Comparison of ENCODE assay signal across 9 cellular contexts in the genomic region with DNA sequence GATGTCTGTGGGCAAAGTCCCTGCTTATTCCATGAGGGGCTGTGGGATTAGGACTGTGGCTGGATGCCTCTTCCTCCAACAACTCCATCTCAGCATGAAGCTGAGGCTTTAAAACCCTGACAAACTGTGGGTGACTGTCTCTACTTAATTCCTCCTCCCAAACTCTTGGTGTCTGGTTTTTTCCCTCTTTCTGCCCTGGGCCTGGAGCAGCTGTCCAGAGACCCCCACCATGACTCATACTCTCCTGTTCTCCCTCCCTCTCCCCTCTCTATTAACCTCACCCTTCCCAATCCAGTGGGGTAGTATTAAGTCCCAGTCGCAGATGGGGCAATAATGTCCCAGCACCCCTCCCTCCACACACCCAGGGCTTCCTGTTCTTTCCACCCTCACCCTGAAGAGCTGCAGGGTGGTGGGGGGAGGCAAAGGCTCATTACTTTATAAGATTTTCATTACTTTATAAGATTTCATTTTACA. TPM values are rescaled to one million over a fixed set of nuclear protein-coding genes. Genes with fewer than 3 reads are reported as not detected.
DNase-seq lines count a peak whose midpoint lies in the region; ATAC-seq and TF ChIP-seq lines count a peak whose summit lies in the region.
"Had no signal": no experiment of that assay in that cellular context is flagged by ENCODE, and none has a peak within 500 bp of the region (broad histone marks: within the 10 kb centered on the region; RNA-seq: fewer than 3 reads in every experiment).

No MANE protein-coding gene starts in this region.

- H3K27ac ChIP-seq in GM23248 (peak overlapping the region; percentile 76), hepatocyte (peak overlapping the region; percentile 99), gastrocnemius medialis (peak overlapping the region; percentile 82 to 89 (median 88))

- CTCF ChIA-PET in activated CD4-positive, alpha-beta memory T cell treated with anti-CD3 and anti-CD28 coated beads for 36 hours (lab: Charles Lee), result interaction anchor here (1.7 to 3.4 kb wide), 2 partner anchors 11 to 109 kb away, joined by 6 to 15 read pairs; no protein-coding TSS in a partner anchor

- H4K20me1 ChIP-seq in GM23248 (ENCODE audit: insufficient read depth), result no peaks in the 10 kb centered on the region
- H4K20me1 ChIP-seq in hepatocyte (ENCODE audit: insufficient read depth, poor library complexity, severe bottlenecking), result no peaks in the 10 kb centered on the region

- H3K9me3 ChIP-seq in GM23248 (ENCODE audit: low read depth) (no peaks in the 10 kb centered on the region), hepatocyte (ENCODE audit: low read depth) (no peaks in the 10 kb centered on the region), gastrocnemius medialis (no peaks in the 10 kb centered on the region)

- POLR2A ChIA-PET in activated CD4-positive, alpha-beta memory T cell treated with anti-CD3 and anti-CD28 coated beads for 36 hours (lab: Charles Lee), result interaction anchor here (2.8 to 3.0 kb wide), 2 partner anchors 16 to 95 kb away, joined by 13 to 27 read pairs; partner anchors contain the start of gene PYM1

- peaks cover 14% of the 10 kb centered on the region for H3K4me1 ChIP-seq in GM23248 (ENCODE audit: insufficient read depth)
- peaks cover 21% of the 10 kb centered on the region for H3K4me1 ChIP-seq in hepatocyte (ENCODE audit: insufficient read depth)
- peaks cover 25 to 33% of the 10 kb centered on the region in 2 donors for H3K4me1 ChIP-seq in gastrocnemius medialis

- H3K4me2 ChIP-seq in GM23248 (ENCODE audit: unreplicated experiment) (peak overlapping the region; percentile 89), hepatocyte (peak overlapping the region; percentile 95)

- H3K4me3 ChIP-seq in GM23248 (peak overlapping the region; percentile 90), hepatocyte (peak overlapping the region; percentile 32), gastrocnemius medialis (peak overlapping the region; percentile 85 to 97 (median 96))

- DNase-seq in GM23248 (no peak), hepatocyte (ENCODE audit: low spot score) (no peak), gastrocnemius medialis (no peak), NCI-H2171 (lab: John Stamatoyannopoulos, UW) (no peak)
- DNase-seq in activated CD4-positive, alpha-beta memory T cell treated with anti-CD3 and anti-CD28 coated beads for 36 hours, result no peak
- no peak for DNase-seq in effector CD8-positive, alpha-beta T cell (lab: John Stamatoyannopoulos, UW)
- DNase-seq: NCI-H187 treated with DMSO at 0.1 percent for 48 hours had no signal

- H3K9me2 ChIP-seq in GM23248 (ENCODE audit: insufficient read depth), result no peaks in the 10 kb centered on the region
- H3K9me2 ChIP-seq in hepatocyte (replicated peaks; ENCODE audit: insufficient read depth), result no peaks in the 10 kb centered on the region

- H3F3A ChIP-seq in GM23248 (ENCODE audit: insufficient read depth), result 0 out of 2 replicates have a peak, but pooled peaks cover 3% of the 10 kb centered on the region

- H3K27me3 ChIP-seq in GM23248 (replicated peaks; ENCODE audit: insufficient read depth) (no peaks in the 10 kb centered on the region), hepatocyte (no peaks in the 10 kb centered on the region), gastrocnemius medialis (no peaks in the 10 kb centered on the region)

- in situ Hi-C loops in GM23248 (cut with MboI) (no loop called here), gastrocnemius medialis (cut with MboI; ENCODE audit: low sequenced_read_pairs in 4 of 4) (no loop called here)

- H3K36me3 ChIP-seq in GM23248 (ENCODE audit: low read depth) (no peaks in the 10 kb centered on the region), hepatocyte (replicated peaks; ENCODE audit: insufficient read depth, low read depth) (no peaks in the 10 kb centered on the region), gastrocnemius medialis (no peaks in the 10 kb centered on the region)

- H3K79me2 ChIP-seq in GM23248 (ENCODE audit: insufficient read depth) (peaks cover 54% of the 10 kb centered on the region), hepatocyte (peaks cover 45% of the 10 kb centered on the region)

- no peak for ATAC-seq in gastrocnemius medialis
- ATAC-seq in HG03565 (IDR thresholded peaks at IDR 0.05; ENCODE audit: unreplicated experiment), result no peak
- ATAC-seq in GM18907 (IDR thresholded peaks at IDR 0.05; ENCODE audit: unreplicated experiment), result no peak

- H3K4me3 Mint-ChIP-seq in activated CD4-positive, alpha-beta memory T cell treated with anti-CD3 and anti-CD28 coated beads for 36 hours, result peak overlapping the region; percentile 95

- H3K36me3 Mint-ChIP-seq in activated CD4-positive, alpha-beta memory T cell treated with anti-CD3 and anti-CD28 coated beads for 36 hours, result peaks cover 14% of the 10 kb centered on the region

- intact Hi-C loops in activated CD4-positive, alpha-beta memory T cell treated with anti-CD3 and anti-CD28 coated beads for 36 hours (cut with micrococcal nuclease), result no loop called here
- intact Hi-C loops in gastrocnemius medialis (cut with DNase I; ENCODE audit: low total_unique reads), result no loop called here

- H3K27me3 Mint-ChIP-seq in activated CD4-positive, alpha-beta memory T cell treated with anti-CD3 and anti-CD28 coated beads for 36 hours, result no peaks in the 10 kb centered on the region

- no peak for TF ChIP-seq POLR2A in gastrocnemius medialis (IDR thresholded peaks at IDR 0.05)

- H3K4me1 Mint-ChIP-seq in activated CD4-positive, alpha-beta memory T cell treated with anti-CD3 and anti-CD28 coated beads for 36 hours (ENCODE audit: low read depth), result peaks cover 31% of the 10 kb centered on the region

- peak overlapping the region; percentile 87 for H3K9ac ChIP-seq in GM23248

- peak overlapping the region; percentile 86 for H2AFZ ChIP-seq in GM23248
- no peak overlapping the region for H2AFZ ChIP-seq in hepatocyte

- no peak overlapping the region for H3K27ac Mint-ChIP-seq in activated CD4-positive, alpha-beta memory T cell treated with anti-CD3 and anti-CD28 coated beads for 36 hours

- WGBS in GM23248 (ENCODE audit: low coverage in 1 of 2, low lambda C conversion rate in 2 of 2, missing lambda C conversion rate in 2 of 2), 2 experiments, result 4 to 16% methylated on average over 1 of the region's 1 CpG
- WGBS in hepatocyte (ENCODE audit: low lambda C conversion rate, missing lambda C conversion rate), result 36% methylated on average over 1 of the region's 1 CpG

- no peak for TF ChIP-seq CTCF in hepatocyte (IDR thresholded peaks at IDR 0.05; ENCODE audit: poor library complexity)
- no peak for TF ChIP-seq CTCF in gastrocnemius medialis (IDR thresholded peaks at IDR 0.05 in 4 of 5, conservative IDR thresholded peaks at IDR 0.05 in 1 of 5)

- H3K9me3 Mint-ChIP-seq in activated CD4-positive, alpha-beta memory T cell treated with anti-CD3 and anti-CD28 coated beads for 36 hours, result no peaks in the 10 kb centered on the region

RNA-seq across cellular contexts. Expression of gene DNAJC14, which starts 2.1 kb away (rescaled TPM):
- 38.7 and 43.8 TPM in 2 replicates for total RNA-seq in GM23248 (2014; rRNA removed; shearing (Covaris generic))
- polyA plus RNA-seq in GM23248 (2016; fragmentation: Nextera tagmentation; extraction: Ambion mirVana), result 23.7 and 24.5 TPM in 2 replicates
- 10 to 100 TPM; 34.9 to 35.1 TPM for total RNA-seq in activated CD4-positive, alpha-beta memory T cell treated with anti-CD3 and anti-CD28 coated beads for 36 hours
- 29.4 and 43.4 TPM in 2 replicates for total RNA-seq in hepatocyte
- 24.5 and 26.5 TPM in 2 replicates for polyA plus RNA-seq in hepatocyte
- total RNA-seq in gastrocnemius medialis, result 10 to 100 TPM; 11.9 to 21.7 (median 19.8) TPM

RNA-seq across cellular contexts. Expression of gene MMP19, which starts 11.3 kb away (rescaled TPM):
- total RNA-seq in GM23248 (2014; rRNA removed; shearing (Covaris generic)), result 17.6 and 26.3 TPM in 2 replicates
- polyA plus RNA-seq in GM23248 (2016; fragmentation: Nextera tagmentation; extraction: Ambion mirVana) (13.8 and 15.7 TPM in 2 replicates), hepatocyte (10.8 and 16.4 TPM in 2 replicates)
- under 1 TPM in 1 of 2 experiments, not detected in 1; 0.31 TPM for total RNA-seq in activated CD4-positive, alpha-beta memory T cell treated with anti-CD3 and anti-CD28 coated beads for 36 hours
- total RNA-seq in hepatocyte (6.1 and 6.4 TPM in 2 replicates), gastrocnemius medialis (1 to 10 TPM in 2 of 4 donors, under 1 TPM in 2; 0.44 to 3.1 (median 1.8) TPM)

RNA-seq across cellular contexts. Expression of gene ORMDL2, which starts 13.6 kb away (rescaled TPM):
- 21.1 and 21.7 TPM in 2 replicates for total RNA-seq in GM23248 (2014; rRNA removed; shearing (Covaris generic))
- 86.6 and 87.7 TPM in 2 replicates for polyA plus RNA-seq in GM23248 (2016; fragmentation: Nextera tagmentation; extraction: Ambion mirVana)
- total RNA-seq in activated CD4-positive, alpha-beta memory T cell treated with anti-CD3 and anti-CD28 coated beads for 36 hours, result 10 to 100 TPM; 37.9 to 41.2 TPM
- 28.6 and 34.2 TPM in 2 replicates for total RNA-seq in hepatocyte
- polyA plus RNA-seq in hepatocyte, result 93.0 and 106 TPM in 2 replicates
- 10 to 100 TPM in 3 of 4 donors, 1 to 10 TPM in 1; 6.6 to 23.1 (median 12.1) TPM for total RNA-seq in gastrocnemius medialis

RNA-seq across cellular contexts. Expression of gene SARNP, which starts 13.9 kb away (rescaled TPM):
- 53.6 and 65.1 TPM in 2 replicates for total RNA-seq in GM23248 (2014; rRNA removed; shearing (Covaris generic))
- 131 and 139 TPM in 2 replicates for polyA plus RNA-seq in GM23248 (2016; fragmentation: Nextera tagmentation; extraction: Ambion mirVana)
- 100 to 1,000 TPM; 104 to 110 TPM for total RNA-seq in activated CD4-positive, alpha-beta memory T cell treated with anti-CD3 and anti-CD28 coated beads for 36 hours
- total RNA-seq in hepatocyte, result 84.2 and 118 TPM in 2 replicates
- polyA plus RNA-seq in hepatocyte, result 103 and 117 TPM in 2 replicates
- total RNA-seq in gastrocnemius medialis, result 10 to 100 TPM; 46.5 to 66.2 (median 62.8) TPM

Comparison
In these comparisons a context has a peak if more than half of its experiments do, and no peak if none do; other contexts are left out.
1. H3K4me3 ChIP-seq: peak in every context shown above with its lines; median percentile 96 in gastrocnemius medialis; 90 in GM23248; 32 in hepatocyte.